In genomic region chr7:99383791-99384370, GRCh38 we compare ENCODE assay signal across 21 cellular contexts. TPM values are rescaled to one million over a fixed set of nuclear protein-coding genes. Genes with fewer than 3 reads are reported as not detected.
DNase-seq lines count a peak whose midpoint lies in the region; ATAC-seq, FAIRE-seq and TF ChIP-seq lines count a peak whose summit lies in the region.
"Had no signal": no experiment of that assay in that cellular context is flagged by ENCODE, and none has a peak within 500 bp of the region (broad histone marks: within the 10 kb centered on the region; RNA-seq: fewer than 3 reads in every experiment).

No MANE protein-coding gene starts in this region.

- H3K4me2 ChIP-seq in OCI-LY1 (ENCODE audit: low read length) = no peak overlapping the region
- no peak overlapping the region for H3K4me2 ChIP-seq in GM12878 (ENCODE audit: control insufficient read depth, insufficient read depth)

- TF ChIP-seq RAD21 in GM12878 (IDR thresholded peaks at IDR 0.05; ENCODE audit: insufficient read depth, low read depth, low read length) = no peak

- no peaks in the 10 kb centered on the region for H3K9me2 ChIP-seq in OCI-LY1 (ENCODE audit: low read depth, low read length)

- intact Hi-C loops in activated naive CD4-positive, alpha-beta T cell treated with anti-CD3 and anti-CD28 coated beads for 36 hours (cut with micrococcal nuclease) = no loop called here
- intact Hi-C loops in GM12878 (cut with micrococcal nuclease; ENCODE audit: unreplicated experiment) = no loop called here

- no peak overlapping the region for H2AFZ ChIP-seq in OCI-LY1 (ENCODE audit: low read length)
- H2AFZ ChIP-seq in GM12878 (ENCODE audit: control insufficient read depth, low read depth, low read length) = no peak overlapping the region
- H2AFZ ChIP-seq: parathyroid adenoma had no signal

- no peak overlapping the region for H3K9ac ChIP-seq in OCI-LY1 (ENCODE audit: low read length)
- H3K9ac ChIP-seq in GM12878 (ENCODE audit: control insufficient read depth, insufficient read depth, low read length) = no peak overlapping the region
- H3K9ac ChIP-seq: parathyroid adenoma had no signal

- H3K9me3 Mint-ChIP-seq in activated naive CD4-positive, alpha-beta T cell treated with anti-CD3 and anti-CD28 coated beads for 36 hours = no peaks in the 10 kb centered on the region
- H3K9me3 Mint-ChIP-seq in activated naive CD4-positive, alpha-beta T cell treated with anti-CD3 and anti-CD28 coated beads, Interleukin-2, amount 50 U/mL, for 72 hours = no peaks in the 10 kb centered on the region
- H3K9me3 Mint-ChIP-seq in stimulated activated effector memory CD8-positive, alpha-beta T cell treated with anti-CD3 and anti-CD28 coated beads, Interleukin-12 subunit alpha, Interleukin-12 subunit beta, amount 100 ng/mL, for 72 hours = no peaks in the 10 kb centered on the region
- H3K9me3 Mint-ChIP-seq: stimulated activated naive CD8-positive, alpha-beta T cell treated with anti-CD3 and anti-CD28 coated beads, Interleukin-15, amount 100 ng/mL, for 72 hours had no signal

- no peaks in the 10 kb centered on the region for H4K20me1 ChIP-seq in OCI-LY1 (ENCODE audit: insufficient read depth, low read length)
- no peaks in the 10 kb centered on the region for H4K20me1 ChIP-seq in GM12878 (ENCODE audit: control insufficient read depth, insufficient read depth)

- CTCF ChIA-PET in activated naive CD4-positive, alpha-beta T cell treated with anti-CD3 and anti-CD28 coated beads for 36 hours (lab: Charles Lee) = no interaction called here
- CTCF ChIA-PET in GM12878 (lab: Yijun Ruan, JAX) = no interaction called here

- RAD21 ChIA-PET in GM12878 (lab: Charles Lee; ENCODE audit: unreplicated experiment) = no interaction called here

- H3K79me2 ChIP-seq in OCI-LY1 (ENCODE audit: insufficient read depth, low read length) (peaks cover 12% of the 10 kb centered on the region; the same call in 1 of the 2 replicates), GM12878 (ENCODE audit: control insufficient read depth, insufficient read depth, low read length) (peaks cover 50% of the 10 kb centered on the region)

- H3K27me3 ChIP-seq in OCI-LY1 (ENCODE audit: insufficient read depth, low read length) (no peaks in the 10 kb centered on the region), GM12878 (replicated peaks in 1 of 2; ENCODE audit: control insufficient read depth in 2 of 2, insufficient read depth in 2 of 2, low read length in 1 of 2) (no peaks in the 10 kb centered on the region)
- H3K27me3 ChIP-seq: body of pancreas, heart right ventricle had no signal

- peaks cover 19% of the 10 kb centered on the region for H3F3A ChIP-seq in OCI-LY1 (ENCODE audit: insufficient read depth, low read length)

- no peak for ATAC-seq in activated naive CD4-positive, alpha-beta T cell treated with anti-CD3 and anti-CD28 coated beads, Interleukin-2, amount 50 U/mL, for 72 hours
- ATAC-seq in GM12878 = no peak
- ATAC-seq in stimulated activated effector memory CD8-positive, alpha-beta T cell treated with anti-CD3 and anti-CD28 coated beads, Interleukin-12 subunit alpha, Interleukin-12 subunit beta, amount 100 ng/mL, for 72 hours = no peak
- ATAC-seq in HG02763 (IDR thresholded peaks at IDR 0.05; ENCODE audit: unreplicated experiment) = no peak
- ATAC-seq in GM19351 (IDR thresholded peaks at IDR 0.05; ENCODE audit: unreplicated experiment) = no peak
- ATAC-seq: body of pancreas; heart right ventricle; mucosa of descending colon; stimulated activated naive CD8-positive, alpha-beta T cell treated with anti-CD3 and anti-CD28 coated beads, Interleukin-15, amount 100 ng/mL, for 72 hours had no signal

- WGBS in GM12878 (ENCODE audit: insufficient coverage, insufficient replicate concordance, low lambda C conversion rate, missing lambda C conversion rate) = 87% methylated on average over 13 of the region's 13 CpGs

- H3K4me3 ChIP-seq in OCI-LY1 (ENCODE audit: low read depth, low read length, poor library complexity, severe bottlenecking) (no peak overlapping the region), GM12878 (no peak overlapping the region)
- H3K4me3 ChIP-seq: body of pancreas, heart right ventricle, mucosa of descending colon, skin epidermis had no signal

- peak overlapping the region; percentile 45 for H3K27ac ChIP-seq in OCI-LY1 (ENCODE audit: low read depth, low read length, poor library complexity, severe bottlenecking)
- H3K27ac ChIP-seq in GM12878 (ENCODE audit: control insufficient read depth, insufficient read depth) = 0 out of 2 replicates have a peak overlapping the region, but pooled peaks have one; percentile 6
- H3K27ac ChIP-seq: body of pancreas, heart right ventricle, parathyroid adenoma had no signal

- H3K4me1 ChIP-seq in OCI-LY1 (ENCODE audit: insufficient read depth, low read length, severe bottlenecking) (peaks cover 41% of the 10 kb centered on the region), GM12878 (ENCODE audit: control insufficient read depth, insufficient read depth, low read length) (peaks cover 28% of the 10 kb centered on the region)

- H3K9me3 ChIP-seq in OCI-LY1 (ENCODE audit: low read length) = no peaks in the 10 kb centered on the region
- H3K9me3 ChIP-seq in GM12878 (replicated peaks; ENCODE audit: control insufficient read depth, insufficient read depth, low read length) = no peaks in the 10 kb centered on the region
- H3K9me3 ChIP-seq: body of pancreas, heart right ventricle, mucosa of descending colon had no signal

- BruUV-seq in GM12878 (replicated peaks; lab: Mats Ljungman, UMichigan) = no TSS peak

- no peak overlapping the region for H3K4me3 Mint-ChIP-seq in activated naive CD4-positive, alpha-beta T cell treated with anti-CD3 and anti-CD28 coated beads for 36 hours
- peak overlapping the region; percentile 21 for H3K4me3 Mint-ChIP-seq in stimulated activated effector memory CD8-positive, alpha-beta T cell treated with anti-CD3 and anti-CD28 coated beads, Interleukin-12 subunit alpha, Interleukin-12 subunit beta, amount 100 ng/mL, for 72 hours

- TF ChIP-seq POLR2A in GM12878 (IDR thresholded peaks at IDR 0.05; ENCODE audit: low read depth, low read length) = peak; percentile 39; the same call in 1 of the 2 replicates

- SMC1A ChIA-PET in GM12878 (lab: Charles Lee; ENCODE audit: uncharacterized antibody, unreplicated experiment) = no interaction called here

- TF ChIP-seq CTCF in OCI-LY1 (IDR thresholded peaks at IDR 0.05; ENCODE audit: low read length) = no peak
- TF ChIP-seq CTCF in GM12878 (IDR thresholded peaks at IDR 0.05 in 2 of 3, conservative IDR thresholded peaks at IDR 0.05 in 1 of 3; ENCODE audit: control insufficient read depth in 2 of 3, extremely low read depth in 1 of 3, insufficient read depth in 1 of 3, low read depth in 3 of 3, low read length in 3 of 3) = no peak

- peaks cover 42% of the 10 kb centered on the region for H3K36me3 Mint-ChIP-seq in activated naive CD4-positive, alpha-beta T cell treated with anti-CD3 and anti-CD28 coated beads for 36 hours (ENCODE audit: low read depth)
- peaks cover 20 to 25% of the 10 kb centered on the region in 2 donors for H3K36me3 Mint-ChIP-seq in activated naive CD4-positive, alpha-beta T cell treated with anti-CD3 and anti-CD28 coated beads, Interleukin-2, amount 50 U/mL, for 72 hours
- H3K36me3 Mint-ChIP-seq in stimulated activated effector memory CD8-positive, alpha-beta T cell treated with anti-CD3 and anti-CD28 coated beads, Interleukin-12 subunit alpha, Interleukin-12 subunit beta, amount 100 ng/mL, for 72 hours = peaks cover 100% of the 10 kb centered on the region

- H3K27me3 Mint-ChIP-seq in activated naive CD4-positive, alpha-beta T cell treated with anti-CD3 and anti-CD28 coated beads for 36 hours (ENCODE audit: low read depth) = no peaks in the 10 kb centered on the region
- H3K27me3 Mint-ChIP-seq: stimulated activated naive CD8-positive, alpha-beta T cell treated with anti-CD3 and anti-CD28 coated beads, Interleukin-15, amount 100 ng/mL, for 72 hours had no signal

- H3K27ac Mint-ChIP-seq in activated naive CD4-positive, alpha-beta T cell treated with anti-CD3 and anti-CD28 coated beads for 36 hours = peak overlapping the region; percentile 77
- H3K27ac Mint-ChIP-seq in activated naive CD4-positive, alpha-beta T cell treated with anti-CD3 and anti-CD28 coated beads, Interleukin-2, amount 50 U/mL, for 72 hours = peak overlapping the region in 1 of 2 donors; percentile 82
- H3K27ac Mint-ChIP-seq in stimulated activated effector memory CD8-positive, alpha-beta T cell treated with anti-CD3 and anti-CD28 coated beads, Interleukin-12 subunit alpha, Interleukin-12 subunit beta, amount 100 ng/mL, for 72 hours = peak overlapping the region; percentile 85

- no peak for DNase-seq in activated naive CD4-positive, alpha-beta T cell treated with anti-CD3 and anti-CD28 coated beads for 36 hours
- DNase-seq in activated naive CD4-positive, alpha-beta T cell treated with anti-CD3 and anti-CD28 coated beads, Interleukin-2, amount 50 U/mL, for 72 hours (ENCODE audit: low spot score in 2 of 2) = no peak
- no peak for DNase-seq in GM12878 (ENCODE audit: low read depth, low spot score)
- DNase-seq in stimulated activated effector memory CD8-positive, alpha-beta T cell treated with anti-CD3 and anti-CD28 coated beads, Interleukin-12 subunit alpha, Interleukin-12 subunit beta, amount 100 ng/mL, for 72 hours (ENCODE audit: low spot score in 2 of 2) = no peak
- no peak for DNase-seq in T1000 (lab: John Stamatoyannopoulos, UW)
- DNase-seq: activated CD4-positive, alpha-beta T cell treated with anti-CD3 and anti-CD28 coated beads, Interleukin-2, amount 50 U/mL, for 4 hours; activated gamma-delta T cell; body of pancreas; DMS 273 treated with DMSO at 0.1 percent for 48 hours; heart right ventricle; mucosa of descending colon; NCI-H1092; NCI-H2171 treated with DMSO at 0.1 percent for 48 hours; stimulated activated naive CD8-positive, alpha-beta T cell treated with anti-CD3 and anti-CD28 coated beads, Interleukin-15, amount 100 ng/mL, for 72 hours had no signal

- FAIRE-seq in GM12878 (lab: Jason Lieb, UNC) = no peak
- FAIRE-seq: GM18507, urothelium cell line had no signal

- POLR2A ChIA-PET in GM12878 (lab: Charles Lee) = no interaction called here

- in situ Hi-C loops in GM12878 (cut with MboI) = no loop called here

- H3K36me3 ChIP-seq in OCI-LY1 (ENCODE audit: insufficient read depth, low read length) (peaks cover 58% of the 10 kb centered on the region), GM12878 (ENCODE audit: control insufficient read depth in 2 of 2, insufficient read depth in 2 of 2, low read length in 1 of 2) (peaks cover 8 to 23% of the 10 kb centered on the region in 2 experiments)

- TF ChIP-seq EP300 in GM12878 (IDR thresholded peaks at IDR 0.05; ENCODE audit: borderline replicate concordance in 1 of 2, control insufficient read depth in 1 of 2, low read depth in 2 of 2, low read length in 2 of 2) = no peak

- H3K4me1 Mint-ChIP-seq in activated naive CD4-positive, alpha-beta T cell treated with anti-CD3 and anti-CD28 coated beads for 36 hours (ENCODE audit: low read depth) = peaks cover 43% of the 10 kb centered on the region
- H3K4me1 Mint-ChIP-seq in stimulated activated effector memory CD8-positive, alpha-beta T cell treated with anti-CD3 and anti-CD28 coated beads, Interleukin-12 subunit alpha, Interleukin-12 subunit beta, amount 100 ng/mL, for 72 hours = peaks cover 46% of the 10 kb centered on the region

RNA-seq across cellular contexts. Expression of gene ARPC1B, which starts 9.4 kb away (rescaled TPM):
- total RNA-seq in activated naive CD4-positive, alpha-beta T cell treated with anti-CD3 and anti-CD28 coated beads for 36 hours = 100 to 1,000 TPM; 334 to 345 TPM
- 100 to 1,000 TPM; 254 to 333 TPM for total RNA-seq in activated naive CD4-positive, alpha-beta T cell treated with anti-CD3 and anti-CD28 coated beads, Interleukin-2, amount 50 U/mL, for 72 hours
- total RNA-seq in GM12878 (2013; cell fraction: nucleolus; rRNA removed) = 141 and 182 TPM in 2 replicates
- 719 and 762 TPM in 2 replicates for total RNA-seq in GM12878 (2014; rRNA removed)
- 170 and 199 TPM in 2 replicates for total RNA-seq in GM12878 (2014; rRNA removed; fragmentation: Illumina TruSeq; extraction: Trizol)
- 368 and 403 TPM in 2 replicates for total RNA-seq in GM12878 (2021)
- polyA plus RNA-seq in GM12878 (2011; ENCODE audit: low read depth) = 363 TPM
- polyA plus RNA-seq in GM12878 (2011; rRNA removed) = 314 and 406 TPM in 2 replicates
- polyA plus RNA-seq in GM12878 (2011; cell fraction: cytosol; rRNA removed) = 858 and 1,050 TPM in 2 replicates
- 603 and 732 TPM in 2 replicates for polyA plus RNA-seq in GM12878 (2011; cell fraction: nucleus; rRNA removed)
- 639 and 642 TPM in 2 replicates for polyA plus RNA-seq in GM12878 (2012)
- 91.0 and 148 TPM in 2 replicates for polyA plus RNA-seq in GM12878 (2014; fragmentation: Illumina TruSeq; extraction: Trizol)
- polyA plus RNA-seq in GM12878 (2014; fragmentation: Nextera tagmentation; extraction: Ambion mirVana) = 100 to 1,000 TPM in 1 of 2 experiments, 10 to 100 TPM in 1; 14.1 to 135 TPM
- polyA plus RNA-seq in GM12878 (2014; rRNA removed) = 628 and 811 TPM in 2 replicates
- polyA plus RNA-seq in GM12878 (2016; fragmentation: Nextera tagmentation; extraction: Ambion mirVana) = 100 to 1,000 TPM; 577 to 598 TPM
- 194 and 384 TPM in 2 replicates for polyA minus RNA-seq in GM12878 (2011; rRNA and poly(A)+ RNA removed)
- polyA minus RNA-seq in GM12878 (2011; cell fraction: cytosol; rRNA and poly(A)+ RNA removed) = 199 and 205 TPM in 2 replicates
- 112 and 162 TPM in 2 replicates for polyA minus RNA-seq in GM12878 (2011; cell fraction: nucleus; rRNA and poly(A)+ RNA removed)

RNA-seq across cellular contexts. Expression of gene PDAP1, which starts 24.5 kb away (rescaled TPM):
- total RNA-seq in activated naive CD4-positive, alpha-beta T cell treated with anti-CD3 and anti-CD28 coated beads for 36 hours = 100 to 1,000 TPM; 169 to 194 TPM
- 100 to 1,000 TPM; 101 to 148 TPM for total RNA-seq in activated naive CD4-positive, alpha-beta T cell treated with anti-CD3 and anti-CD28 coated beads, Interleukin-2, amount 50 U/mL, for 72 hours
- total RNA-seq in GM12878 (2013; cell fraction: nucleolus; rRNA removed) = 9.5 and 11.1 TPM in 2 replicates
- total RNA-seq in GM12878 (2014; rRNA removed) (35.9 and 37.8 TPM in 2 replicates), GM12878 (2014; rRNA removed; fragmentation: Illumina TruSeq; extraction: Trizol) (94.9 and 107 TPM in 2 replicates), GM12878 (2021) (111 and 114 TPM in 2 replicates)
- polyA plus RNA-seq in GM12878 (2011; ENCODE audit: low read depth) = 68.1 TPM
- polyA plus RNA-seq in GM12878 (2011; rRNA removed) (30.5 and 48.4 TPM in 2 replicates), GM12878 (2014; fragmentation: Illumina TruSeq; extraction: Trizol) (132 and 200 TPM in 2 replicates), GM12878 (2014; fragmentation: Nextera tagmentation; extraction: Ambion mirVana) (10 to 100 TPM in 1 of 2 experiments, 1 to 10 TPM in 1; 6.6 to 13.8 TPM), GM12878 (2014; rRNA removed) (60.6 and 76.4 TPM in 2 replicates), GM12878 (2016; fragmentation: Nextera tagmentation; extraction: Ambion mirVana) (100 to 1,000 TPM in 1 of 2 experiments, 10 to 100 TPM in 1; 99.1 to 107 TPM)
- 28.5 and 38.4 TPM in 2 replicates for polyA plus RNA-seq in GM12878 (2011; cell fraction: cytosol; rRNA removed)
- polyA plus RNA-seq in GM12878 (2011; cell fraction: nucleus; rRNA removed) = 19.5 and 39.0 TPM in 2 replicates
- 94.4 and 117 TPM in 2 replicates for polyA plus RNA-seq in GM12878 (2012)
- polyA minus RNA-seq in GM12878 (2011; rRNA and poly(A)+ RNA removed) = 10.3 and 46.3 TPM in 2 replicates
- polyA minus RNA-seq in GM12878 (2011; cell fraction: cytosol; rRNA and poly(A)+ RNA removed) = 8.9 and 9.8 TPM in 2 replicates
- polyA minus RNA-seq in GM12878 (2011; cell fraction: nucleus; rRNA and poly(A)+ RNA removed) = 2.7 and 8.7 TPM in 2 replicates

RNA-seq across cellular contexts. Expression of gene BUD31, which starts 24.9 kb away (rescaled TPM):
- 100 to 1,000 TPM; 160 to 176 TPM for total RNA-seq in activated naive CD4-positive, alpha-beta T cell treated with anti-CD3 and anti-CD28 coated beads for 36 hours
- 100 to 1,000 TPM; 131 to 135 TPM for total RNA-seq in activated naive CD4-positive, alpha-beta T cell treated with anti-CD3 and anti-CD28 coated beads, Interleukin-2, amount 50 U/mL, for 72 hours
- total RNA-seq in GM12878 (2013; cell fraction: nucleolus; rRNA removed) = 18.3 and 21.9 TPM in 2 replicates
- total RNA-seq in GM12878 (2014; rRNA removed) (107 TPM in 2 replicates), GM12878 (2014; rRNA removed; fragmentation: Illumina TruSeq; extraction: Trizol) (131 and 143 TPM in 2 replicates), GM12878 (2021) (108 and 134 TPM in 2 replicates)
- polyA plus RNA-seq in GM12878 (2011; ENCODE audit: low read depth) = 88.1 TPM
- polyA plus RNA-seq in GM12878 (2011; rRNA removed) (74.2 and 104 TPM in 2 replicates), GM12878 (2014; fragmentation: Illumina TruSeq; extraction: Trizol) (185 and 257 TPM in 2 replicates), GM12878 (2014; fragmentation: Nextera tagmentation; extraction: Ambion mirVana) (100 to 1,000 TPM; 125 to 127 TPM), GM12878 (2014; rRNA removed) (112 and 118 TPM in 2 replicates), GM12878 (2016; fragmentation: Nextera tagmentation; extraction: Ambion mirVana) (100 to 1,000 TPM; 301 to 317 TPM)
- polyA plus RNA-seq in GM12878 (2011; cell fraction: cytosol; rRNA removed) = 78.9 and 85.9 TPM in 2 replicates
- polyA plus RNA-seq in GM12878 (2011; cell fraction: nucleus; rRNA removed) = 42.2 and 44.8 TPM in 2 replicates
- polyA plus RNA-seq in GM12878 (2012) = 90.5 and 113 TPM in 2 replicates
- 41.5 and 60.5 TPM in 2 replicates for polyA minus RNA-seq in GM12878 (2011; rRNA and poly(A)+ RNA removed)
- 21.0 and 24.6 TPM in 2 replicates for polyA minus RNA-seq in GM12878 (2011; cell fraction: cytosol; rRNA and poly(A)+ RNA removed)
- polyA minus RNA-seq in GM12878 (2011; cell fraction: nucleus; rRNA and poly(A)+ RNA removed) = 12.0 and 18.1 TPM in 2 replicates

RNA-seq across cellular contexts. Expression of gene PTCD1, which starts 54.7 kb away (rescaled TPM):
- total RNA-seq in activated naive CD4-positive, alpha-beta T cell treated with anti-CD3 and anti-CD28 coated beads for 36 hours = 1 to 10 TPM; 3.5 to 5.1 TPM
- total RNA-seq in activated naive CD4-positive, alpha-beta T cell treated with anti-CD3 and anti-CD28 coated beads, Interleukin-2, amount 50 U/mL, for 72 hours = 1 to 10 TPM; 4.4 to 4.5 TPM
- 8.8 and 19.1 TPM in 2 replicates for total RNA-seq in GM12878 (2013; cell fraction: nucleolus; rRNA removed)
- total RNA-seq in GM12878 (2014; rRNA removed) (8.2 and 9.7 TPM in 2 replicates), GM12878 (2014; rRNA removed; fragmentation: Illumina TruSeq; extraction: Trizol) (3.3 and 4.5 TPM in 2 replicates), GM12878 (2021) (6.2 and 8.8 TPM in 2 replicates)
- polyA plus RNA-seq in GM12878 (2011; ENCODE audit: low read depth) = 2.4 TPM
- polyA plus RNA-seq in GM12878 (2011; rRNA removed) (3.0 and 4.2 TPM in 2 replicates), GM12878 (2014; fragmentation: Illumina TruSeq; extraction: Trizol) (0.78 and 1.9 TPM in 2 replicates), GM12878 (2014; fragmentation: Nextera tagmentation; extraction: Ambion mirVana) (under 1 TPM; 0.26 to 0.42 TPM), GM12878 (2014; rRNA removed) (7.6 and 8.7 TPM in 2 replicates), GM12878 (2016; fragmentation: Nextera tagmentation; extraction: Ambion mirVana) (1 to 10 TPM; 5.6 to 5.9 TPM)
- 4.4 and 6.9 TPM in 2 replicates for polyA plus RNA-seq in GM12878 (2011; cell fraction: cytosol; rRNA removed)
- 9.9 and 10.2 TPM in 2 replicates for polyA plus RNA-seq in GM12878 (2011; cell fraction: nucleus; rRNA removed)
- polyA plus RNA-seq in GM12878 (2012) = 4.4 and 5.9 TPM in 2 replicates
- polyA minus RNA-seq in GM12878 (2011; rRNA and poly(A)+ RNA removed) = 2.8 and 6.6 TPM in 2 replicates
- 1.2 and 1.7 TPM in 2 replicates for polyA minus RNA-seq in GM12878 (2011; cell fraction: cytosol; rRNA and poly(A)+ RNA removed)
- polyA minus RNA-seq in GM12878 (2011; cell fraction: nucleus; rRNA and poly(A)+ RNA removed) = 3.0 and 4.6 TPM in 2 replicates

RNA-seq across cellular contexts. Expression of gene CPSF4, which starts 54.9 kb away (rescaled TPM):
- total RNA-seq in activated naive CD4-positive, alpha-beta T cell treated with anti-CD3 and anti-CD28 coated beads for 36 hours = 10 to 100 TPM; 70.6 to 73.5 TPM
- total RNA-seq in activated naive CD4-positive, alpha-beta T cell treated with anti-CD3 and anti-CD28 coated beads, Interleukin-2, amount 50 U/mL, for 72 hours = 10 to 100 TPM; 47.5 to 62.1 TPM
- 81.7 and 84.6 TPM in 2 replicates for total RNA-seq in GM12878 (2013; cell fraction: nucleolus; rRNA removed)
- total RNA-seq in GM12878 (2014; rRNA removed) (46.6 and 46.9 TPM in 2 replicates), GM12878 (2014; rRNA removed; fragmentation: Illumina TruSeq; extraction: Trizol) (31.1 and 31.6 TPM in 2 replicates), GM12878 (2021) (56.3 and 56.9 TPM in 2 replicates)
- 17.0 TPM for polyA plus RNA-seq in GM12878 (2011; ENCODE audit: low read depth)
- polyA plus RNA-seq in GM12878 (2011; rRNA removed) (28.4 and 51.3 TPM in 2 replicates), GM12878 (2014; fragmentation: Illumina TruSeq; extraction: Trizol) (25.2 and 45.8 TPM in 2 replicates), GM12878 (2014; fragmentation: Nextera tagmentation; extraction: Ambion mirVana) (10 to 100 TPM; 13.6 to 14.9 TPM), GM12878 (2014; rRNA removed) (70.1 and 76.9 TPM in 2 replicates), GM12878 (2016; fragmentation: Nextera tagmentation; extraction: Ambion mirVana) (10 to 100 TPM; 35.8 to 44.3 TPM)
- 70.0 and 91.6 TPM in 2 replicates for polyA plus RNA-seq in GM12878 (2011; cell fraction: cytosol; rRNA removed)
- polyA plus RNA-seq in GM12878 (2011; cell fraction: nucleus; rRNA removed) = 145 and 158 TPM in 2 replicates
- polyA plus RNA-seq in GM12878 (2012) = 35.2 and 36.2 TPM in 2 replicates
- polyA minus RNA-seq in GM12878 (2011; rRNA and poly(A)+ RNA removed) = 43.1 and 53.2 TPM in 2 replicates
- polyA minus RNA-seq in GM12878 (2011; cell fraction: cytosol; rRNA and poly(A)+ RNA removed) = 17.8 and 17.9 TPM in 2 replicates
- polyA minus RNA-seq in GM12878 (2011; cell fraction: nucleus; rRNA and poly(A)+ RNA removed) = 25.1 and 38.1 TPM in 2 replicates
